Comparison of ENCODE assay signal across 16 cellular contexts in the genomic region with DNA sequence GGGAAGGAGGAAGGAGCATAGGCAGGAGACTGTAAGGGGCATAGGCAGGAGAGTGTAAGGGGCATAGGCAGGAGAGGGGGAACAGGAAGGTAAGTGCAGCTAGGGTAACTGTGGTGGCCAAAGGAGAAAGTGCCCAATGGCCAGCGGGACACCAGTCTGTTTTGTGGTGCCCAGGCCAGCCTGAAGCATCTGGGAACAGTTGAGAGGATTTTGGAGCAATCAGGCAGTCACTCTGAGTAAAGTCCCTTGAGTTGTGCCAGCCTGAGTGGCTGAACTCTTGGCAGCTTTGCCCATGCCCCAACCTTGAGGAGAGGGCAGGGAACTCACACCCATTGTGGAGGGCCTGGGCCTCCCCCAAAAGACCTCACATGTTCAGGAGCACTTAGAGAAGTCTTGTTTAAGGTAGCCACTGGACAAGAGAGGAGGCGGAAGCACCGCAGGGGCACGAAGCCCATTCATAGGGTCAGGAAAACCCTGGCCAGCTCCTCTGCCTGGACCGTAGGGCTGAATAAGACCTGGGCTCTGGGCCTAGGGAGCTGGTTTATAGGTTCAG. TPM values are rescaled to one million over a fixed set of nuclear protein-coding genes. Genes with fewer than 3 reads are reported as not detected.
"Had no signal": no experiment of that assay in that cellular context is flagged by ENCODE, and none has a peak within 500 bp of the region (broad histone marks: within the 10 kb centered on the region; RNA-seq: fewer than 3 reads in every experiment).

No MANE protein-coding gene starts in this region.

- H3K4me3 ChIP-seq: lower lobe of right lung, tibial nerve had no signal

- H3K4me3 Mint-ChIP-seq: activated naive CD4-positive, alpha-beta T cell treated with anti-CD3 and anti-CD28 coated beads, Interleukin-2, amount 50 U/mL, for 24 hours; naive thymus-derived CD4-positive, alpha-beta T cell had no signal

- H3K36me3 ChIP-seq: lower lobe of right lung, tibial nerve had no signal

- DNase-seq: activated CD4-positive, alpha-beta T cell treated with anti-CD3 and anti-CD28 coated beads, Interleukin-2, amount 50 U/mL, for 4 hours; activated effector memory CD4-positive, alpha-beta T cell treated with Interleukin-2 at 50 U/mL for 16 hours; activated T-cell treated with anti-CD3 and anti-CD28 coated beads, Interleukin-2, amount 50 U/mL, for 1 hour; cerebellar nuclear complex; dermis blood vessel endothelial cell; erythroblast; lower lobe of right lung; naive thymus-derived CD4-positive, alpha-beta T cell; stimulated activated CD4-positive, alpha-beta T cell treated with anti-CD3 and anti-CD28 coated beads, Interleukin-15, amount 100 ng/mL, for 24 hours; stimulated activated CD4-positive, alpha-beta T cell treated with anti-CD3 and anti-CD28 coated beads, Interleukin-4, amount 100 ng/mL, for 4 hours had no signal

- H3K27ac ChIP-seq: lower lobe of right lung, tibial nerve had no signal

- H3K9me3 Mint-ChIP-seq: activated naive CD4-positive, alpha-beta T cell treated with anti-CD3 and anti-CD28 coated beads, Interleukin-2, amount 50 U/mL, for 24 hours had no signal

- H3K27ac Mint-ChIP-seq: activated naive CD4-positive, alpha-beta T cell treated with anti-CD3 and anti-CD28 coated beads, Interleukin-2, amount 50 U/mL, for 24 hours had no signal

- H3K36me3 Mint-ChIP-seq: activated naive CD4-positive, alpha-beta T cell treated with anti-CD3 and anti-CD28 coated beads, Interleukin-2, amount 50 U/mL, for 24 hours had no signal

- H3K9me3 ChIP-seq: lower lobe of right lung had no signal

- H3K4me1 ChIP-seq: lower lobe of right lung, tibial nerve had no signal

- ATAC-seq: SK-N-SH treated with all-trans-retinoic acid at 6 μM for 48 hours had no signal

RNA-seq across cellular contexts. Expression of a gene that starts 3.5 kb away (rescaled TPM):
- total RNA-seq: dermis blood vessel endothelial cell, glomerular endothelial cell, pulmonary artery endothelial cell, tibial nerve had no signal
- polyA plus RNA-seq: naive thymus-derived CD4-positive, alpha-beta T cell had no signal

RNA-seq across cellular contexts. Expression of a gene that starts 31.9 kb away (rescaled TPM):
- total RNA-seq: dermis blood vessel endothelial cell; glomerular endothelial cell; lower lobe of right lung; naive thymus-derived CD4-positive, alpha-beta T cell; pulmonary artery endothelial cell; subcutaneous adipose tissue; tibial nerve had no signal
- polyA plus RNA-seq: naive thymus-derived CD4-positive, alpha-beta T cell had no signal

RNA-seq across cellular contexts. Expression of a gene that starts 49.4 kb away (rescaled TPM):
- total RNA-seq: dermis blood vessel endothelial cell; glomerular endothelial cell; lower lobe of right lung; naive thymus-derived CD4-positive, alpha-beta T cell; pulmonary artery endothelial cell had no signal
- polyA plus RNA-seq: naive thymus-derived CD4-positive, alpha-beta T cell had no signal
